In the genomic region with DNA sequence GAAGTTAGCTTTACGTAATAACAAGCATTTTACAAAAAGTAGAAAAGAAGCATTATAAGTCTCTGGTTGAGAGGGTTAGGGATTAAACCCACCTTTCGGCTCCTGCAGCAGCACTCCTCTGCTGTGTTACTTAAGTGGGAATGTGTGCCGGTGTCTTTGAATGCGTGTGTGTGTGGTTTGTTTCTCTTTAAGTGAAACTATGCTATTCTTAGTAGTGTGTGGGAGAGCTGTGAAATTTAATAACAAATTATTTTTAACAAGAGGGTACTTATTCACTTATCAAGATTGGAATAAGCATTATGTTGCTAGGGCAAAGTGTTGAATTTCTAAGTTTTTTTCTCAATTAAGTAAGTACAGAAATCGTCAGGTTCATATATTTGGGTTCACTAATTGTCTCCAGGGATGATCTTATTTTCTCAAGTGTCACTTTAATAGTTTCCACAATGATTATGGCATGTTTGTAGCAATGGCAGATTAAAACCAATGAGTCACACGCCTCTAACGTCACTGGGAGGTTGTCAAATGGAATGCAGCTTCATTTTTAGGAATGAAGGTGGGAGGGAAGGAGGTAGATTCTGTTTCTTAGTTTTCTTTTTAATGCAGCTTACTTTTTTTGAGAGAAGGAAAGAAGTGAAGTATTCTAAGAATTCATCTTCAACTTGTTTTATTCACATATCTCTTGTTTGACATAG, we compare ENCODE assay signal across 14 cellular contexts.
A peak's percentile ranks its signal among the peaks of the same experiment; 100 is the strongest.
DNase-seq lines count a peak whose midpoint lies in the region; ATAC-seq, FAIRE-seq and TF ChIP-seq lines count a peak whose summit lies in the region.
"Had no signal": no experiment of that assay in that cellular context is flagged by ENCODE, and none has a peak within 500 bp of the region (broad histone marks: within the 10 kb centered on the region; RNA-seq: fewer than 3 reads in every experiment).

No MANE protein-coding gene starts in this region.

- peaks cover 27% of the 10 kb centered on the region for H3K27me3 Mint-ChIP-seq in HFFc6 (ENCODE audit: insufficient read depth)
- H3K27me3 Mint-ChIP-seq in activated T-cell treated with anti-CD3 and anti-CD28 coated beads, Interleukin-2, amount 50 U/mL, for 4 hours (ENCODE audit: low read depth): no peaks in the 10 kb centered on the region
- H3K27me3 Mint-ChIP-seq: activated B cell treated with CpG ODN at 0.5 μM for 24 hours had no signal

- intact Hi-C loops in A673 (cut with micrococcal nuclease; ENCODE audit: unreplicated experiment): no loop called here

- H3K27ac ChIP-seq in A673 (ENCODE audit: low read depth, low read length, poor library complexity, severe bottlenecking): no peak overlapping the region
- H3K27ac ChIP-seq: esophagus muscularis mucosa had no signal

- DNase-seq in A673 (ENCODE audit: low spot score) (peak; percentile 31), HFFc6 (peak; percentile 48), bronchial epithelial cell (ENCODE audit: low read depth) (peak; percentile 57), kidney glomerular epithelial cell (lab: John Stamatoyannopoulos, UW) (peak; percentile 22), SHP77 treated with DMSO at 0.1 percent for 48 hours (lab: John Stamatoyannopoulos, UW) (no peak), DMS53 (lab: John Stamatoyannopoulos, UW) (no peak)
- DNase-seq in activated T-cell treated with anti-CD3 and anti-CD28 coated beads, Interleukin-2, amount 50 U/mL, for 4 hours: no peak
- DNase-seq in stimulated activated CD8-positive, alpha-beta memory T cell treated with anti-CD3 and anti-CD28 coated beads, Interleukin-4, amount 100 ng/mL, for 48 hours: no peak
- DNase-seq: activated B cell treated with CpG ODN at 0.5 μM for 24 hours; cortex of kidney; MV-4-11; stimulated activated CD4-positive, alpha-beta T cell treated with anti-CD3 and anti-CD28 coated beads, Interleukin-1b, Interleukin-23, amount 100 ng/mL, for 48 hours; SW 1271 had no signal

- H3K4me3 Mint-ChIP-seq in HFFc6: no peak overlapping the region
- H3K4me3 Mint-ChIP-seq in activated T-cell treated with anti-CD3 and anti-CD28 coated beads, Interleukin-2, amount 50 U/mL, for 4 hours: no peak overlapping the region
- H3K4me3 Mint-ChIP-seq: activated B cell treated with CpG ODN at 0.5 μM for 24 hours had no signal

- POLR2A ChIA-PET in A673 (lab: Charles Lee; ENCODE audit: low non-redundant PET): no interaction called here

- peaks cover 4% of the 10 kb centered on the region for H3K9me3 ChIP-seq in A673 (ENCODE audit: low read depth, low read length, poor library complexity, severe bottlenecking)
- H3K9me3 ChIP-seq: esophagus muscularis mucosa had no signal

- CTCF ChIA-PET in A673 (lab: Charles Lee): no interaction called here

- H3K36me3 Mint-ChIP-seq in HFFc6 (ENCODE audit: low read depth): peaks cover 40% of the 10 kb centered on the region
- peaks cover 7% of the 10 kb centered on the region for H3K36me3 Mint-ChIP-seq in activated T-cell treated with anti-CD3 and anti-CD28 coated beads, Interleukin-2, amount 50 U/mL, for 4 hours (ENCODE audit: insufficient read depth)

- H3K4me1 ChIP-seq in A673 (ENCODE audit: insufficient read depth, low read length, poor library complexity, severe bottlenecking): peaks cover 24% of the 10 kb centered on the region

- peaks cover 5% of the 10 kb centered on the region for H3K9me3 Mint-ChIP-seq in HFFc6
- H3K9me3 Mint-ChIP-seq in activated T-cell treated with anti-CD3 and anti-CD28 coated beads, Interleukin-2, amount 50 U/mL, for 4 hours: no peaks in the 10 kb centered on the region
- H3K9me3 Mint-ChIP-seq: activated B cell treated with CpG ODN at 0.5 μM for 24 hours had no signal

- FAIRE-seq in bronchial epithelial cell (lab: Jason Lieb, UNC): no peak

- no peak for ATAC-seq in activated T-cell treated with anti-CD3 and anti-CD28 coated beads, Interleukin-2, amount 50 U/mL, for 4 hours

- no TSS peak for BruUV-seq in A673 (replicated peaks; lab: Mats Ljungman, UMichigan)

- H3K36me3 ChIP-seq in A673 (ENCODE audit: insufficient read depth, low read length, poor library complexity, severe bottlenecking): no peaks in the 10 kb centered on the region
- H3K36me3 ChIP-seq in bronchial epithelial cell (ENCODE audit: control insufficient read depth, insufficient read depth, low read length): peaks cover 2% of the 10 kb centered on the region
- H3K36me3 ChIP-seq: esophagus muscularis mucosa had no signal

- H3K4me3 ChIP-seq in A673 (ENCODE audit: low read depth, low read length, poor library complexity, severe bottlenecking): no peak overlapping the region
- no peak overlapping the region for H3K4me3 ChIP-seq in bronchial epithelial cell (ENCODE audit: low read depth, low read length)
- H3K4me3 ChIP-seq: esophagus muscularis mucosa had no signal

- no peak overlapping the region for H3K27ac Mint-ChIP-seq in HFFc6
- H3K27ac Mint-ChIP-seq: activated B cell treated with CpG ODN at 0.5 μM for 24 hours had no signal

- no peaks in the 10 kb centered on the region; the same call in 1 of the 2 replicates for H3K4me1 Mint-ChIP-seq in HFFc6 (ENCODE audit: low read depth)
- peaks cover 1% of the 10 kb centered on the region for H3K4me1 Mint-ChIP-seq in activated T-cell treated with anti-CD3 and anti-CD28 coated beads, Interleukin-2, amount 50 U/mL, for 4 hours (ENCODE audit: low read depth)
- H3K4me1 Mint-ChIP-seq: activated B cell treated with CpG ODN at 0.5 μM for 24 hours had no signal

- no peaks in the 10 kb centered on the region for H3K27me3 ChIP-seq in A673 (replicated peaks; ENCODE audit: insufficient read depth, low read depth, low read length, poor library complexity)
- H3K27me3 ChIP-seq in bronchial epithelial cell (ENCODE audit: control insufficient read depth, insufficient read depth, low read length): no peaks in the 10 kb centered on the region
- H3K27me3 ChIP-seq: esophagus muscularis mucosa had no signal

- TF ChIP-seq CTCF in A673 (conservative IDR thresholded peaks at IDR 0.05; ENCODE audit: low read depth, low read length) (no peak), HFFc6 (IDR thresholded peaks at IDR 0.05) (no peak), bronchial epithelial cell (IDR thresholded peaks at IDR 0.05; ENCODE audit: insufficient read depth, low read length, severe bottlenecking) (no peak)

Comparison
In these comparisons a context has a peak if more than half of its experiments do, and no peak if none do; other contexts are left out.
1. DNase-seq: peak in A673 (single experiment), HFFc6 (single experiment), bronchial epithelial cell (single experiment) and kidney glomerular epithelial cell (single experiment); none in SHP77 treated with DMSO at 0.1 percent for 48 hours (single experiment), activated T-cell treated with anti-CD3 and anti-CD28 coated beads, Interleukin-2, amount 50 U/mL, for 4 hours (single experiment), DMS53 (single experiment) and stimulated activated CD8-positive, alpha-beta memory T cell treated with anti-CD3 and anti-CD28 coated beads, Interleukin-4, amount 100 ng/mL, for 48 hours (single experiment).